ENCODE assay signal across 8 cellular contexts in the genomic region with DNA sequence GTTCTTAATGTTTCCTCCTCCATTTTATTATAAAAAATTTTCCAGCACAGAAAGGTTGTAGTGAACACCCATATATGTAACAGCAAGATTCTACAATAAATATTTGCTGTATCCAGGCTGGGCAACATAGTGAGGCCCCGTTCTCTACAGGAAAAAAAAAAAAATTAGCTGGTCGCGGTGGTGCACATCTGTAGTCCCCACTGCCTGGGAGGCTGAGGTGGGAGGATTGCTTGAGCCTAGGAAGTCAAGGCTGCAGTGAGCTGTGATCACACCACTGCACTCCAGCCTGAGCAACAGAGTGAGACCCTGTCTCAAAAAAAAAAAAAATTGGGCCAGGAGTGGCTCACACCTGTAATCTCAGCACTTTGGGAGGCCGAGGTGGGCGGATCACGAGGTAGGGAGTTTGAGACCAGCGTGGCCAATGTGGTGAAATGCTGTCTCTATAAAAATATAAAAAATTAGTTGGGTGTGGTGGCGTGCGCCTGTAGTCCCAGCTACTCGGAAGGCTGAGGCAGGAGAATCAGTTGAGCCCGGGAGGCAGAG. TPM values are rescaled to one million over a fixed set of nuclear protein-coding genes. Genes with fewer than 3 reads are reported as not detected.
DNase-seq lines count a peak whose midpoint lies in the region; ATAC-seq, FAIRE-seq and TF ChIP-seq lines count a peak whose summit lies in the region.
"Not testable (repeated sequence)": the region's sequence is repeated elsewhere in the genome, so short reads cannot be mapped to it uniquely, and the experiment has no call there.

No MANE protein-coding gene starts in this region.

- intact Hi-C loops in IMR-90 (cut with micrococcal nuclease) = loop anchor here (10.0 kb wide), 1 partner anchor 190 kb away; no protein-coding TSS in a partner anchor
- intact Hi-C loops in stomach (cut with DNase I; ENCODE audit: low total_unique reads) = not testable (repeated sequence)

- not testable (repeated sequence) for H3K9me3 Mint-ChIP-seq in CD4-positive, CD25-positive, alpha-beta regulatory T cell; activated naive CD8-positive, alpha-beta T cell treated with anti-CD3 and anti-CD28 coated beads, Interleukin-2, amount 10 ng/mL, durations not matched to agents 7 days and 5 days; immature natural killer cell

- H2BK20ac ChIP-seq in IMR-90 (ENCODE audit: low read depth, low read length); H1 (ENCODE audit: low read length): not testable (repeated sequence)

- not testable (repeated sequence) for H4K8ac ChIP-seq in IMR-90 (ENCODE audit: low read depth in 2 of 2, low read length in 2 of 2); H1 (ENCODE audit: extremely low read depth, insufficient read depth, low read length)

- H3K4me1 ChIP-seq in CD4-positive, CD25-positive, alpha-beta regulatory T cell (ENCODE audit: control insufficient read depth, insufficient read depth, low read length, poor library complexity, severe bottlenecking) = peaks cover 43% of the 10 kb centered on the region
- H3K4me1 ChIP-seq in IMR-90 (ENCODE audit: control insufficient read depth, insufficient read depth, low read length); H1 (replicated peaks in 1 of 4; ENCODE audit: control insufficient read depth in 3 of 4, insufficient read depth in 4 of 4, low read length in 3 of 4): not testable (repeated sequence)
- peaks cover 17% of the 10 kb centered on the region for H3K4me1 ChIP-seq in neuron (ENCODE audit: insufficient read depth, low read length)
- H3K4me1 ChIP-seq in stomach = peaks cover 21 to 59% (median 42%) of the 10 kb centered on the region in 4 donors

- in situ Hi-C loops in IMR-90 (cut with MboI; ENCODE audit: low sequenced_read_pairs) = not testable (repeated sequence)

- H2BK15ac ChIP-seq in IMR-90 (ENCODE audit: low read depth, low read length); H1 (ENCODE audit: low read length): not testable (repeated sequence)

- not testable (repeated sequence) for H2BK12ac ChIP-seq in H1 (ENCODE audit: low read depth, low read length)

- TF ChIP-seq CTCF in IMR-90 (conservative IDR thresholded peaks at IDR 0.05; ENCODE audit: low read depth, low read length); WI38 (IDR thresholded peaks at IDR 0.05; ENCODE audit: low read depth, low read length); H1 (IDR thresholded peaks at IDR 0.05; ENCODE audit: control extremely low read depth in 1 of 3, insufficient read depth in 1 of 3, low read depth in 1 of 3, low read length in 3 of 3); stomach (IDR thresholded peaks at IDR 0.05): not testable (repeated sequence)

- FAIRE-seq in H1 (lab: Jason Lieb, UNC) = not testable (repeated sequence)

- H3K79me1 ChIP-seq in IMR-90 (ENCODE audit: low read depth in 1 of 2, low read length in 2 of 2) = peaks cover 0 to 29% of the 10 kb centered on the region in 2 experiments; a peak in 3 of 4 replicates
- H3K79me1 ChIP-seq in H1 (ENCODE audit: low read depth, low read length) = not testable (repeated sequence)

- H3K14ac ChIP-seq in IMR-90 (replicated peaks; ENCODE audit: low read depth, low read length); H1 (ENCODE audit: insufficient read length): not testable (repeated sequence)

- POLR2A ChIA-PET in IMR-90 (lab: Charles Lee; ENCODE audit: unreplicated experiment) = not testable (repeated sequence)
- POLR2A ChIA-PET in activated naive CD8-positive, alpha-beta T cell treated with anti-CD3 and anti-CD28 coated beads, Interleukin-2, amount 10 ng/mL, durations not matched to agents 7 days and 5 days (lab: Charles Lee) = interaction anchor here (0.7 to 5.1 kb wide), 2 partner anchors 13 to 663 kb away, joined by 3 to 122 read pairs; a partner anchor contains a TSS
- POLR2A ChIA-PET in H1 (lab: Charles Lee; ENCODE audit: partially characterized antibody) = interaction anchor here (1.2 to 7.5 kb wide), 4 partner anchors 14 to 29 kb away, joined by 3 to 167 read pairs (median 4); a partner anchor contains a TSS

- H3K79me2 ChIP-seq in H1 (ENCODE audit: control insufficient read depth in 1 of 2, insufficient read depth in 2 of 2, low read length in 2 of 2) = peaks cover 33 to 72% of the 10 kb centered on the region in 2 experiments

- not testable (repeated sequence) for H3K56ac ChIP-seq in IMR-90 (ENCODE audit: extremely low read depth, insufficient read depth, low read length); H1 (replicated peaks; ENCODE audit: insufficient read length, low read depth, low read length)

- not testable (repeated sequence) for H3K9me1 ChIP-seq in IMR-90 (ENCODE audit: insufficient read depth, low read length)

- H3K4me2 ChIP-seq in IMR-90 (ENCODE audit: low read depth, low read length) = peak overlapping the region; percentile 88
- peak overlapping the region; percentile 89 to 96; a peak in 3 of 4 replicates for H3K4me2 ChIP-seq in H1 (ENCODE audit: insufficient read depth in 1 of 2, low read depth in 2 of 2, low read length in 2 of 2)

- not testable (repeated sequence) for H2BK120ac ChIP-seq in IMR-90 (ENCODE audit: low read depth, low read length); H1 (replicated peaks; ENCODE audit: low read depth, low read length)

- BruUV-seq in IMR-90 (replicated peaks; lab: Mats Ljungman, UMichigan) = not testable (repeated sequence)

- H3K9me3 ChIP-seq in CD4-positive, CD25-positive, alpha-beta regulatory T cell (ENCODE audit: control insufficient read depth in 2 of 2, low read length in 2 of 2); IMR-90 (ENCODE audit: control insufficient read depth, insufficient read depth, low read length); H1 (ENCODE audit: insufficient read depth in 2 of 2, low read depth in 1 of 2, low read length in 1 of 2); neuron (ENCODE audit: low read length); stomach: not testable (repeated sequence)

- H3K9ac ChIP-seq in IMR-90 (ENCODE audit: low read depth, low read length); H1 (replicated peaks in 1 of 4; ENCODE audit: extremely low read depth in 1 of 4, low read depth in 3 of 4, low read length in 3 of 4): not testable (repeated sequence)

- H2AK5ac ChIP-seq in IMR-90 (ENCODE audit: low read depth, low read length); H1 (ENCODE audit: low read depth, low read length): not testable (repeated sequence)

- CTCF ChIA-PET in IMR-90 (lab: Yijun Ruan, JAX) (interaction anchor here (0.6 kb wide), 1 partner anchor 44 kb away, joined by 3 read pairs; no protein-coding TSS in a partner anchor), H1 (lab: Charles Lee; ENCODE audit: partially characterized antibody) (interaction anchor here (0.5 to 1.4 kb wide), 4 partner anchors 23 to 229 kb away, joined by 3 to 4 read pairs (median 3); no protein-coding TSS in a partner anchor)

- ATAC-seq in CD4-positive, CD25-positive, alpha-beta regulatory T cell (ENCODE audit: low read depth in 2 of 2); IMR-90 (ENCODE audit: low read depth); activated naive CD8-positive, alpha-beta T cell treated with anti-CD3 and anti-CD28 coated beads, Interleukin-2, amount 10 ng/mL, durations not matched to agents 7 days and 5 days (ENCODE audit: low read depth): not testable (repeated sequence)

- H3K4ac ChIP-seq in IMR-90 (ENCODE audit: low read depth, low read length); H1 (replicated peaks; ENCODE audit: insufficient read length, low read depth, low read length): not testable (repeated sequence)

- TF ChIP-seq EP300 in H1 (IDR thresholded peaks at IDR 0.05; ENCODE audit: borderline replicate concordance in 1 of 2, low read depth in 2 of 2, low read length in 2 of 2); stomach (IDR thresholded peaks at IDR 0.05): not testable (repeated sequence)

- peaks cover 16% of the 10 kb centered on the region for H3K36me3 ChIP-seq in CD4-positive, CD25-positive, alpha-beta regulatory T cell (ENCODE audit: control insufficient read depth, insufficient read depth, low read length)
- H3K36me3 ChIP-seq in IMR-90 (ENCODE audit: control insufficient read depth, insufficient read depth, low read length); H1 (ENCODE audit: control insufficient read depth in 2 of 4, insufficient read depth in 4 of 4, low read length in 3 of 4): not testable (repeated sequence)
- H3K36me3 ChIP-seq in neuron (ENCODE audit: insufficient read depth, low read length) = peaks cover 17% of the 10 kb centered on the region
- H3K36me3 ChIP-seq in stomach = peaks cover 0 to 32% (median 16%) of the 10 kb centered on the region in 4 donors

- H4K20me1 ChIP-seq in IMR-90 (ENCODE audit: insufficient read depth, low read length) = peaks cover 58% of the 10 kb centered on the region
- peaks cover 16 to 25% of the 10 kb centered on the region in 2 experiments for H4K20me1 ChIP-seq in H1 (replicated peaks in 1 of 2; ENCODE audit: control insufficient read depth in 1 of 2, insufficient read depth in 2 of 2, low read length in 2 of 2)

- H4K5ac ChIP-seq in IMR-90 (ENCODE audit: low read depth, low read length); H1 (ENCODE audit: insufficient read length, low read depth, low read length): not testable (repeated sequence)

- H3K27ac ChIP-seq in CD4-positive, CD25-positive, alpha-beta regulatory T cell (ENCODE audit: insufficient read depth, low read length, poor library complexity, severe bottlenecking); IMR-90 (ENCODE audit: insufficient read depth, low read length); H1 (ENCODE audit: low read depth, low read length); stomach: not testable (repeated sequence)

- dilution Hi-C loops in IMR-90 (cut with HindIII; ENCODE audit: low sequenced_read_pairs, unreplicated experiment) = not testable (repeated sequence)

- not testable (repeated sequence) for TF ChIP-seq POLR2A in IMR-90 (IDR thresholded peaks at IDR 0.05; ENCODE audit: low read depth, low read length); H1 (IDR thresholded peaks at IDR 0.05; ENCODE audit: control extremely low read depth in 1 of 2, low read depth in 2 of 2, low read length in 2 of 2); stomach (IDR thresholded peaks at IDR 0.05)

- not testable (repeated sequence) for H2AK9ac ChIP-seq in IMR-90 (replicated peaks; ENCODE audit: low read depth, low read length, poor library complexity)

- not testable (repeated sequence) for H3K27me3 Mint-ChIP-seq in CD4-positive, CD25-positive, alpha-beta regulatory T cell; activated naive CD8-positive, alpha-beta T cell treated with anti-CD3 and anti-CD28 coated beads, Interleukin-2, amount 10 ng/mL, durations not matched to agents 7 days and 5 days
- H3K27me3 Mint-ChIP-seq in immature natural killer cell (ENCODE audit: low read depth in 3 of 3) = peaks cover 6 to 21% (median 13%) of the 10 kb centered on the region in 3 donors

- H3K4me3 Mint-ChIP-seq in CD4-positive, CD25-positive, alpha-beta regulatory T cell = peak overlapping the region; percentile 97 to 100 (median 98)
- H3K4me3 Mint-ChIP-seq in activated naive CD8-positive, alpha-beta T cell treated with anti-CD3 and anti-CD28 coated beads, Interleukin-2, amount 10 ng/mL, durations not matched to agents 7 days and 5 days = peak overlapping the region; percentile 96
- H3K4me3 Mint-ChIP-seq in immature natural killer cell = peak overlapping the region; percentile 93 to 97 (median 94)

- not testable (repeated sequence) for H2AFZ ChIP-seq in IMR-90 (replicated peaks; ENCODE audit: low read length, poor library complexity); H1 (ENCODE audit: low read length); neuron (ENCODE audit: low read depth, low read length)

- peaks cover 8 to 70% (median 34%) of the 10 kb centered on the region in 4 donors for H3K4me1 Mint-ChIP-seq in CD4-positive, CD25-positive, alpha-beta regulatory T cell
- peaks cover 34% of the 10 kb centered on the region for H3K4me1 Mint-ChIP-seq in activated naive CD8-positive, alpha-beta T cell treated with anti-CD3 and anti-CD28 coated beads, Interleukin-2, amount 10 ng/mL, durations not matched to agents 7 days and 5 days
- peaks cover 59 to 72% of the 10 kb centered on the region in 2 donors for H3K4me1 Mint-ChIP-seq in immature natural killer cell

- no CpG with 5 or more reads among the region's 11 CpGs for WGBS in IMR-90 (ENCODE audit: extremely low coverage in 2 of 2, insufficient read length in 1 of 2), 2 experiments
- WGBS in H1 (ENCODE audit: extremely low coverage in 1 of 2, insufficient coverage in 1 of 2, insufficient read length in 1 of 2, insufficient replicate concordance in 2 of 2, low coverage in 1 of 2, low lambda C conversion rate in 2 of 2, missing lambda C conversion rate in 1 of 2), 2 experiments = 85% methylated on average over 11 of the region's 11 CpGs; no CpG with 5 or more reads in 1 of the 2 experiments
- WGBS in stomach, 5 donors = 63 to 77% (median 75%) methylated on average over 11 of the region's 11 CpGs

- not testable (repeated sequence) for H4K91ac ChIP-seq in IMR-90 (ENCODE audit: insufficient read depth, low read depth, low read length); H1 (replicated peaks; ENCODE audit: insufficient read length, low read length)

- H3K23ac ChIP-seq in IMR-90 (ENCODE audit: low read depth, low read length); H1 (ENCODE audit: insufficient read length): not testable (repeated sequence)

- DNase-seq in CD4-positive, CD25-positive, alpha-beta regulatory T cell; IMR-90; H1 (ENCODE audit: low read depth in 1 of 2, low spot score in 2 of 2); immature natural killer cell; stomach: not testable (repeated sequence)
- DNase-seq in activated naive CD8-positive, alpha-beta T cell treated with anti-CD3 and anti-CD28 coated beads, Interleukin-2, amount 10 ng/mL, durations not matched to agents 7 days and 5 days = peak; percentile 23

- peaks cover 18% of the 10 kb centered on the region for H3K36me3 Mint-ChIP-seq in CD4-positive, CD25-positive, alpha-beta regulatory T cell
- peaks cover 18% of the 10 kb centered on the region for H3K36me3 Mint-ChIP-seq in activated naive CD8-positive, alpha-beta T cell treated with anti-CD3 and anti-CD28 coated beads, Interleukin-2, amount 10 ng/mL, durations not matched to agents 7 days and 5 days
- H3K36me3 Mint-ChIP-seq in immature natural killer cell = not testable (repeated sequence)

- H3K23me2 ChIP-seq in H1 (ENCODE audit: low read depth, low read length) = peaks cover 13% of the 10 kb centered on the region

- H3K27ac Mint-ChIP-seq in CD4-positive, CD25-positive, alpha-beta regulatory T cell = peak overlapping the region in 2 of 3 donors; percentile 11 to 98
- H3K27ac Mint-ChIP-seq in activated naive CD8-positive, alpha-beta T cell treated with anti-CD3 and anti-CD28 coated beads, Interleukin-2, amount 10 ng/mL, durations not matched to agents 7 days and 5 days = not testable (repeated sequence)
- peak overlapping the region in 3 of 6 donors; percentile 7 to 35 (median 29) for H3K27ac Mint-ChIP-seq in immature natural killer cell

- not testable (repeated sequence) for H2BK5ac ChIP-seq in IMR-90 (ENCODE audit: low read depth, low read length, poor library complexity, severe bottlenecking); H1 (ENCODE audit: low read depth, low read length)

- not testable (repeated sequence) for H3K27me3 ChIP-seq in CD4-positive, CD25-positive, alpha-beta regulatory T cell (ENCODE audit: control insufficient read depth, insufficient read depth, low read length); IMR-90 (ENCODE audit: control insufficient read depth, insufficient read depth, low read length); H1 (replicated peaks in 1 of 4; ENCODE audit: control insufficient read depth in 3 of 4, extremely low read depth in 1 of 4, insufficient read depth in 3 of 4, low read length in 3 of 4); neuron (ENCODE audit: insufficient read depth, low read length); stomach

- TF ChIP-seq RAD21 in IMR-90 (IDR thresholded peaks at IDR 0.05; ENCODE audit: low read length); H1 (IDR thresholded peaks at IDR 0.05 in 1 of 2, conservative IDR thresholded peaks at IDR 0.05 in 1 of 2; ENCODE audit: low read depth in 2 of 2, low read length in 2 of 2): not testable (repeated sequence)

- not testable (repeated sequence) for H3K18ac ChIP-seq in IMR-90 (ENCODE audit: low read depth, low read length); H1 (ENCODE audit: extremely low read depth, low read length)

- H3K4me3 ChIP-seq in CD4-positive, CD25-positive, alpha-beta regulatory T cell (ENCODE audit: low read depth, low read length) = peak overlapping the region; percentile 97
- not testable (repeated sequence) for H3K4me3 ChIP-seq in IMR-90 (ENCODE audit: insufficient read depth, low read depth, low read length)
- H3K4me3 ChIP-seq in WI38 (ENCODE audit: low read depth, low read length) (peak overlapping the region; percentile 97), H1 (ENCODE audit: extremely low read depth in 1 of 4, insufficient read depth in 2 of 4, low read depth in 3 of 4, low read length in 4 of 4) (peak overlapping the region in 2 of 4 experiments; percentile 65 to 89; a peak in 3 of 8 replicates), neuron (ENCODE audit: low read length) (peak overlapping the region; percentile 88), stomach (peak overlapping the region; percentile 19 to 98 (median 86))

RNA-seq across cellular contexts. Expression of a gene that starts 3.4 kb away (rescaled TPM):
- total RNA-seq in CD4-positive, CD25-positive, alpha-beta regulatory T cell = 110 TPM
- polyA plus RNA-seq in CD4-positive, CD25-positive, alpha-beta regulatory T cell = 1 to 10 TPM; 2.1 to 4.4 (median 3.3) TPM
- 27.1 and 31.1 TPM in 2 replicates for total RNA-seq in IMR-90 (2012; rRNA removed)
- polyA plus RNA-seq in IMR-90 (2012; rRNA removed) = 14.8 and 16.1 TPM in 2 replicates
- polyA plus RNA-seq in IMR-90 (2012; cell fraction: cytosol; rRNA removed) = 3.9 and 4.3 TPM in 2 replicates
- polyA plus RNA-seq in IMR-90 (2012; cell fraction: nucleus; rRNA removed; ENCODE audit: low replicate concordance) = 14.9 and 39.1 TPM in 2 replicates
- 10 to 100 TPM; 86.6 to 87.6 TPM for total RNA-seq in activated naive CD8-positive, alpha-beta T cell treated with anti-CD3 and anti-CD28 coated beads, Interleukin-2, amount 10 ng/mL, durations not matched to agents 7 days and 5 days
- total RNA-seq in H1 (2021; fragmentation: NEBNext Ultra II Directional; extraction: Animal tissue kit (Norgen Biotek cat#: 25700)) = 68.9 and 70.3 TPM in 2 replicates
- polyA plus RNA-seq in H1 (2011; rRNA removed) = 14.8 and 16.0 TPM in 2 replicates
- 18.9 TPM for polyA plus RNA-seq in H1 (2011; cell fraction: cytosol; rRNA removed)
- polyA plus RNA-seq in H1 (2011; cell fraction: nucleus; rRNA removed) = 39.7 TPM
- 23.2 to 31.7 TPM (median 29.2 TPM) in 4 replicates for polyA plus RNA-seq in H1 (2012, experiment 1 of 2)
- polyA plus RNA-seq in H1 (2012, experiment 2 of 2) = 3.4 TPM
- polyA plus RNA-seq in H1 (2013, experiment 1 of 2) = 25.7 TPM
- 22.3 TPM for polyA plus RNA-seq in H1 (2013, experiment 2 of 2)
- 68.8 and 70.2 TPM in 2 replicates for polyA minus RNA-seq in H1 (2011; rRNA and poly(A)+ RNA removed)
- 50.0 TPM for polyA minus RNA-seq in H1 (2011; cell fraction: cytosol; rRNA and poly(A)+ RNA removed)
- polyA minus RNA-seq in H1 (2011; cell fraction: nucleus; rRNA and poly(A)+ RNA removed) = 69.1 TPM
- 1 to 10 TPM in 2 of 3 donors, under 1 TPM in 1; 0.12 to 5.9 (median 1.7) TPM for polyA plus RNA-seq in immature natural killer cell
- 10 to 100 TPM; 25.8 to 66.5 (median 45.6) TPM for total RNA-seq in stomach
- 1 to 10 TPM; 5.1 to 5.5 (median 5.2) TPM for polyA plus RNA-seq in stomach

RNA-seq across cellular contexts. Expression of a gene that starts 13.6 kb away (rescaled TPM):
- 45.4 TPM for total RNA-seq in CD4-positive, CD25-positive, alpha-beta regulatory T cell
- 10 to 100 TPM; 15.8 to 20.2 (median 18.3) TPM for polyA plus RNA-seq in CD4-positive, CD25-positive, alpha-beta regulatory T cell
- total RNA-seq in IMR-90 (2012; rRNA removed) (21.9 and 24.2 TPM in 2 replicates), stomach (10 to 100 TPM in 4 of 5 donors, 1 to 10 TPM in 1; 6.4 to 48.7 (median 19.7) TPM)
- polyA plus RNA-seq in IMR-90 (2012; rRNA removed) (16.4 and 16.9 TPM in 2 replicates), H1 (2011; rRNA removed) (17.8 and 24.7 TPM in 2 replicates), immature natural killer cell (10 to 100 TPM in 2 of 3 donors, 1 to 10 TPM in 1; 8.6 to 27.2 (median 12.0) TPM), stomach (1 to 10 TPM; 5.1 to 7.4 (median 6.9) TPM)
- polyA plus RNA-seq in IMR-90 (2012; cell fraction: cytosol; rRNA removed) = 2.8 and 4.3 TPM in 2 replicates
- 3.9 and 20.2 TPM in 2 replicates for polyA plus RNA-seq in IMR-90 (2012; cell fraction: nucleus; rRNA removed; ENCODE audit: low replicate concordance)
- 10 to 100 TPM; 51.8 to 55.0 TPM for total RNA-seq in activated naive CD8-positive, alpha-beta T cell treated with anti-CD3 and anti-CD28 coated beads, Interleukin-2, amount 10 ng/mL, durations not matched to agents 7 days and 5 days
- 56.5 and 57.6 TPM in 2 replicates for total RNA-seq in H1 (2021; fragmentation: NEBNext Ultra II Directional; extraction: Animal tissue kit (Norgen Biotek cat#: 25700))
- 23.1 TPM for polyA plus RNA-seq in H1 (2011; cell fraction: cytosol; rRNA removed)
- polyA plus RNA-seq in H1 (2011; cell fraction: nucleus; rRNA removed) = 24.9 TPM
- 22.3 to 40.1 TPM (median 28.1 TPM) in 4 replicates for polyA plus RNA-seq in H1 (2012, experiment 1 of 2)
- polyA plus RNA-seq in H1 (2012, experiment 2 of 2) = 1.8 TPM
- polyA plus RNA-seq in H1 (2013, experiment 1 of 2) = 29.8 TPM
- 30.5 TPM for polyA plus RNA-seq in H1 (2013, experiment 2 of 2)
- 61.0 and 78.2 TPM in 2 replicates for polyA minus RNA-seq in H1 (2011; rRNA and poly(A)+ RNA removed)
- polyA minus RNA-seq in H1 (2011; cell fraction: cytosol; rRNA and poly(A)+ RNA removed) = 30.3 TPM
- 48.9 TPM for polyA minus RNA-seq in H1 (2011; cell fraction: nucleus; rRNA and poly(A)+ RNA removed)
